In the genomic region with DNA sequence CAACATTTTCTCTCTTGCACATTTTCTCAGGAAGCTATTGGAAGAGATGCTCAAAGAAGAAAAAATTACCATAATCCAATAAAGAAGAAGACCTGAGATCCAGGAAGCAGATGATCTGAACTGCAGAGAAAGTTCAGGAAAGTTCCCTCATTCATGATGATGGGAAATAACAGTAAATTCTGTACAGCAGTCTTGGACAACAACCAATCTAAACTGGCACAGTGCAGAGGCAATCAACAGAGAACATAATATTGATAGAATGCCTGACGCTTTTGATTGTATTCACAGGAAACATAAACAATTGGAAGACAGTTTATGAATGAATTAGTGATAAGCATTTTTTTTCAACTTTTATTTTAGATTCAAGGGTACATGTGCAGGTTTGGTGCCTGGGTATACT, we compare ENCODE assay signal across 7 cellular contexts.
"Had no signal": no experiment of that assay in that cellular context is flagged by ENCODE, and none has a peak within 500 bp of the region (broad histone marks: within the 10 kb centered on the region; RNA-seq: fewer than 3 reads in every experiment).

No MANE protein-coding gene starts in this region.

- FAIRE-seq: G401.6, GM12878, GM12891, GM18507, GM19239 had no signal

- H3K4me3 ChIP-seq: GM12878 had no signal

- ATAC-seq: GM12878 had no signal

- DNase-seq: GDM1, GF-D8 had no signal
